In the genomic region with DNA sequence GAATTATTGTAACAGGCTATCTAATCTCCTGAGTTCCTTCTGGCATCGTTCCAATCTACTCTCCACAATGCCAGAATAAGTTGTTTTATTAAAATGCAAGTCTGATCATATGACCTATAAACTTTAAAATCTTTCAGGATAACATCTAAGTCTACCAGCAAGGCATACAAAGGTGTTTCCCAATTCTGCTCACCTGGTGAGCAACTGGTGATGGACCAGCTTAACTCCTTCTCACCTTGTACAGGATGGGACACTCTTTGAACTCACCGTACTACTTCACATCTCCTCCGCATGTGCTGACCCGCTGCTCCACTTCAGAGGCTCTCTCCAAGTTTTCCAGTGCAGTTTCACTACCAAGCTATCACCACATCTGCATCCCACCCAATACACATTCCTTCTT, we compare ENCODE assay signal across 1 cellular context.
TF ChIP-seq lines count a peak whose summit lies in the region.

No MANE protein-coding gene starts in this region.

TF ChIP-seq in GM12878, 131 proteins besides CTCF, POLR2A, EP300 and RAD21:
- TF ChIP-seq RCOR1 (conservative IDR thresholded peaks at IDR 0.05; ENCODE audit: low read depth, low read length) = no peak
- TF ChIP-seq ZBED1 (IDR thresholded peaks at IDR 0.05; ENCODE audit: borderline replicate concordance) = no peak
- TF ChIP-seq BCL11A (IDR thresholded peaks at IDR 0.05; ENCODE audit: low read depth, low read length) = no peak
- no peak for TF ChIP-seq RBBP5 (conservative IDR thresholded peaks at IDR 0.05)
- TF ChIP-seq, protein P1, sequence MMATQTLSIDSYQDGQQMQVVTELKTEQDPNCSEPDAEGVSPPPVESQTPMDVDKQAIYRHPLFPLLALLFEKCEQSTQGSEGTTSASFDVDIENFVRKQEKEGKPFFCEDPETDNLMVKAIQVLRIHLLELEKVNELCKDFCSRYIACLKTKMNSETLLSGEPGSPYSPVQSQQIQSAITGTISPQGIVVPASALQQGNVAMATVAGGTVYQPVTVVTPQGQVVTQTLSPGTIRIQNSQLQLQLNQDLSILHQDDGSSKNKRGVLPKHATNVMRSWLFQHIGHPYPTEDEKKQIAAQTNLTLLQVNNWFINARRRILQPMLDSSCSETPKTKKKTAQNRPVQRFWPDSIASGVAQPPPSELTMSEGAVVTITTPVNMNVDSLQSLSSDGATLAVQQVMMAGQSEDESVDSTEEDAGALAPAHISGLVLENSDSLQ (IDR thresholded peaks at IDR 0.05) = no peak
- TF ChIP-seq IKZF1 (conservative IDR thresholded peaks at IDR 0.05) = no peak
- TF ChIP-seq HDAC6 (IDR thresholded peaks at IDR 0.05; ENCODE audit: unreplicated experiment) = no peak
- no peak for TF ChIP-seq TCF3 (IDR thresholded peaks at IDR 0.05; ENCODE audit: borderline replicate concordance, insufficient read depth, low read depth, low read length)
- no peak for TF ChIP-seq MTA2 (IDR thresholded peaks at IDR 0.05; ENCODE audit: low read depth)
- TF ChIP-seq NFYA (IDR thresholded peaks at IDR 0.05; ENCODE audit: borderline replicate concordance, low read depth, low read length) = no peak
- TF ChIP-seq, protein P2, sequence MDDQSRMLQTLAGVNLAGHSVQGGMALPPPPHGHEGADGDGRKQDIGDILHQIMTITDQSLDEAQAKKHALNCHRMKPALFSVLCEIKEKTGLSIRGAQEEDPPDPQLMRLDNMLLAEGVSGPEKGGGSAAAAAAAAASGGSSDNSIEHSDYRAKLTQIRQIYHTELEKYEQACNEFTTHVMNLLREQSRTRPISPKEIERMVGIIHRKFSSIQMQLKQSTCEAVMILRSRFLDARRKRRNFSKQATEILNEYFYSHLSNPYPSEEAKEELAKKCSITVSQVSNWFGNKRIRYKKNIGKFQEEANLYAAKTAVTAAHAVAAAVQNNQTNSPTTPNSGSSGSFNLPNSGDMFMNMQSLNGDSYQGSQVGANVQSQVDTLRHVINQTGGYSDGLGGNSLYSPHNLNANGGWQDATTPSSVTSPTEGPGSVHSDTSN (IDR thresholded peaks at IDR 0.05; ENCODE audit: insufficient replicate concordance, low read depth, low read length) = no peak
